Comparison of ENCODE assay signal across 16 cellular contexts in genomic region chr7:100191775-100192174, GRCh38. TPM values are rescaled to one million over a fixed set of nuclear protein-coding genes. Genes with fewer than 3 reads are reported as not detected.
DNase-seq lines count a peak whose midpoint lies in the region; ATAC-seq and TF ChIP-seq lines count a peak whose summit lies in the region.
"Had no signal": no experiment of that assay in that cellular context is flagged by ENCODE, and none has a peak within 500 bp of the region (broad histone marks: within the 10 kb centered on the region; RNA-seq: fewer than 3 reads in every experiment).

No MANE protein-coding gene starts in this region.

- H3K9ac ChIP-seq in colonic mucosa (ENCODE audit: low read depth in 2 of 2, low read length in 2 of 2), result no peak overlapping the region

- no peak overlapping the region for H3K27ac ChIP-seq in CD4-positive, alpha-beta T cell (ENCODE audit: low read depth, low read length)
- H3K27ac ChIP-seq in left lung (no peak overlapping the region), colonic mucosa (no peak overlapping the region)
- H3K27ac ChIP-seq: prostate gland had no signal

- DNase-seq in CD4-positive, alpha-beta T cell, result no peak
- DNase-seq in LHCN-M2 (ENCODE audit: low read depth) (peak; percentile 34), activated B cell treated with CpG ODN at 0.5 μM for 24 hours (no peak), left lung (no peak), NCI-H2081 treated with DMSO at 0.1 percent for 48 hours (lab: John Stamatoyannopoulos, UW) (no peak), colonic mucosa (no peak), HuH-7 (ENCODE audit: low spot score) (no peak)
- DNase-seq: activated gamma-delta T cell; CD4-positive, CD25-positive, alpha-beta regulatory T cell; NCI-H1694; NCI-H748 treated with DMSO at 0.1 percent for 48 hours; stimulated activated naive CD8-positive, alpha-beta T cell treated with anti-CD3 and anti-CD28 coated beads, Interleukin-15, amount 100 ng/mL, for 72 hours; T-helper 1 cell had no signal

- intact Hi-C loops in CD4-positive, alpha-beta T cell (cut with DNase I, micrococcal nuclease), result loop anchor here in 1 of 2 experiments (5.0 kb wide), 1 partner anchor 216 kb away; no protein-coding TSS in a partner anchor
- intact Hi-C loops in activated B cell treated with CpG ODN at 0.5 μM for 24 hours (cut with micrococcal nuclease), result loop anchor here (2.0 to 10.0 kb wide), 2 partner anchors 15 to 153 kb away; partner anchors contain the start of genes GPC2 and STAG3
- intact Hi-C loops in left lung (cut with DNase I), result no loop called here
- intact Hi-C loops in colonic mucosa (cut with DNase I), result no loop called here

- TF ChIP-seq CTCF in CD4-positive, alpha-beta T cell (IDR thresholded peaks at IDR 0.05), result no peak
- no peak for TF ChIP-seq CTCF in activated B cell treated with CpG ODN at 0.5 μM for 24 hours (IDR thresholded peaks at IDR 0.05)
- TF ChIP-seq CTCF in left lung (IDR thresholded peaks at IDR 0.05), result no peak
- TF ChIP-seq CTCF in colonic mucosa (IDR thresholded peaks at IDR 0.05), result no peak

- peaks cover 0 to 18% of the 10 kb centered on the region in 2 donors for H3K4me1 ChIP-seq in left lung
- H3K4me1 ChIP-seq in colonic mucosa, result no peaks in the 10 kb centered on the region
- H3K4me1 ChIP-seq: prostate gland had no signal

- H3K4me3 ChIP-seq in left lung (no peak overlapping the region), colonic mucosa (no peak overlapping the region)
- H3K4me3 ChIP-seq: prostate gland had no signal

- H3K36me3 Mint-ChIP-seq in CD4-positive, alpha-beta T cell (ENCODE audit: low read depth), result no peaks in the 10 kb centered on the region
- H3K36me3 Mint-ChIP-seq in activated B cell treated with CpG ODN at 0.5 μM for 24 hours (ENCODE audit: low read depth), result no peaks in the 10 kb centered on the region
- H3K36me3 Mint-ChIP-seq: CD4-positive, CD25-positive, alpha-beta regulatory T cell had no signal

- no peak for ATAC-seq in CD4-positive, alpha-beta T cell (ENCODE audit: poor library complexity)
- peak; percentile 25 for ATAC-seq in activated B cell treated with CpG ODN at 0.5 μM for 24 hours (ENCODE audit: low read depth)
- peak; percentile 57 for ATAC-seq in left lung
- ATAC-seq in GM21717 (IDR thresholded peaks at IDR 0.05; ENCODE audit: unreplicated experiment), result no peak
- ATAC-seq: stimulated activated naive CD8-positive, alpha-beta T cell treated with anti-CD3 and anti-CD28 coated beads, Interleukin-15, amount 100 ng/mL, for 72 hours had no signal

- H3K9me3 ChIP-seq in CD4-positive, alpha-beta T cell (ENCODE audit: control insufficient read depth, low read length), result no peaks in the 10 kb centered on the region
- no peaks in the 10 kb centered on the region for H3K9me3 ChIP-seq in left lung
- no peaks in the 10 kb centered on the region for H3K9me3 ChIP-seq in colonic mucosa
- H3K9me3 ChIP-seq: prostate gland had no signal

- POLR2A ChIA-PET in CD4-positive, alpha-beta T cell (lab: Charles Lee), result no interaction called here
- POLR2A ChIA-PET in activated B cell treated with CpG ODN at 0.5 μM for 24 hours (lab: Charles Lee), result interaction anchor here (1.1 to 2.4 kb wide), 3 partner anchors 19 to 154 kb away, joined by 3 to 15 read pairs (median 5); no protein-coding TSS in a partner anchor

- no peaks in the 10 kb centered on the region for H3K9me3 Mint-ChIP-seq in CD4-positive, alpha-beta T cell
- H3K9me3 Mint-ChIP-seq in activated B cell treated with CpG ODN at 0.5 μM for 24 hours, result peaks cover 2% of the 10 kb centered on the region
- H3K9me3 Mint-ChIP-seq: CD4-positive, CD25-positive, alpha-beta regulatory T cell; stimulated activated naive CD8-positive, alpha-beta T cell treated with anti-CD3 and anti-CD28 coated beads, Interleukin-15, amount 100 ng/mL, for 72 hours had no signal

- CTCF ChIA-PET in CD4-positive, alpha-beta T cell (lab: Charles Lee), result no interaction called here
- CTCF ChIA-PET in activated B cell treated with CpG ODN at 0.5 μM for 24 hours (lab: Charles Lee), result interaction anchor here (2.8 kb wide), 1 partner anchor 26 kb away, joined by 9 read pairs; no protein-coding TSS in a partner anchor

- no peaks in the 10 kb centered on the region for H3K27me3 ChIP-seq in CD4-positive, alpha-beta T cell (ENCODE audit: control insufficient read depth, insufficient read depth, low read length)
- H3K27me3 ChIP-seq in left lung (no peaks in the 10 kb centered on the region), colonic mucosa (no peaks in the 10 kb centered on the region)

- no peaks in the 10 kb centered on the region for H3K27me3 Mint-ChIP-seq in CD4-positive, alpha-beta T cell
- no peaks in the 10 kb centered on the region for H3K27me3 Mint-ChIP-seq in activated B cell treated with CpG ODN at 0.5 μM for 24 hours
- H3K27me3 Mint-ChIP-seq: CD4-positive, CD25-positive, alpha-beta regulatory T cell; stimulated activated naive CD8-positive, alpha-beta T cell treated with anti-CD3 and anti-CD28 coated beads, Interleukin-15, amount 100 ng/mL, for 72 hours had no signal

- H3K36me3 ChIP-seq in left lung, result no peaks in the 10 kb centered on the region
- H3K36me3 ChIP-seq in colonic mucosa, result no peaks in the 10 kb centered on the region
- H3K36me3 ChIP-seq: prostate gland had no signal

- H3K27ac Mint-ChIP-seq in CD4-positive, alpha-beta T cell, result peak overlapping the region; percentile 68
- peak overlapping the region; percentile 91 for H3K27ac Mint-ChIP-seq in activated B cell treated with CpG ODN at 0.5 μM for 24 hours

- peaks cover 48% of the 10 kb centered on the region for H3K4me1 Mint-ChIP-seq in CD4-positive, alpha-beta T cell (ENCODE audit: low read depth)
- peaks cover 70% of the 10 kb centered on the region for H3K4me1 Mint-ChIP-seq in activated B cell treated with CpG ODN at 0.5 μM for 24 hours

- no peak overlapping the region for H3K4me3 Mint-ChIP-seq in CD4-positive, alpha-beta T cell
- H3K4me3 Mint-ChIP-seq in activated B cell treated with CpG ODN at 0.5 μM for 24 hours, result peak overlapping the region; percentile 53
- H3K4me3 Mint-ChIP-seq: CD4-positive, CD25-positive, alpha-beta regulatory T cell; stimulated activated naive CD8-positive, alpha-beta T cell treated with anti-CD3 and anti-CD28 coated beads, Interleukin-15, amount 100 ng/mL, for 72 hours had no signal

RNA-seq across cellular contexts. Expression of gene STAG3, which starts 14.1 kb away (rescaled TPM):
- 1 to 10 TPM; 4.0 to 5.5 TPM for total RNA-seq in CD4-positive, alpha-beta T cell
- total RNA-seq in LHCN-M2 (2014; rRNA removed) (0.23 and 0.96 TPM in 2 replicates), activated B cell treated with CpG ODN at 0.5 μM for 24 hours (41.3 and 42.4 TPM in 2 replicates), left lung (1 to 10 TPM in 1 of 2 donors, under 1 TPM in 1; 0.96 to 3.7 TPM), colonic mucosa (1 to 10 TPM; 1.4 to 3.8 TPM)
- polyA plus RNA-seq in LHCN-M2 (2012), result 0.74 TPM

RNA-seq across cellular contexts. Expression of gene GPC2, which starts 14.6 kb away (rescaled TPM):
- 10 to 100 TPM; 16.4 to 18.7 TPM for total RNA-seq in CD4-positive, alpha-beta T cell
- total RNA-seq in LHCN-M2 (2014; rRNA removed) (9.6 and 9.9 TPM in 2 replicates), activated B cell treated with CpG ODN at 0.5 μM for 24 hours (5.0 and 5.1 TPM in 2 replicates), left lung (1 to 10 TPM; 2.5 to 3.5 TPM), colonic mucosa (1 to 10 TPM; 4.0 to 7.6 TPM)
- polyA plus RNA-seq in LHCN-M2 (2012), result 3.2 TPM

RNA-seq across cellular contexts. Expression of gene GAL3ST4, which starts 23.4 kb away (rescaled TPM):
- total RNA-seq in CD4-positive, alpha-beta T cell, result 10 to 100 TPM; 12.7 to 13.2 TPM
- 6.7 and 9.8 TPM in 2 replicates for total RNA-seq in LHCN-M2 (2014; rRNA removed)
- polyA plus RNA-seq in LHCN-M2 (2012), result 7.0 TPM
- 0.10 and 1.2 TPM in 2 replicates for total RNA-seq in activated B cell treated with CpG ODN at 0.5 μM for 24 hours
- 10 to 100 TPM; 17.1 to 18.9 TPM for total RNA-seq in left lung
- total RNA-seq in colonic mucosa, result 10 to 100 TPM in 1 of 2 donors, 1 to 10 TPM in 1; 5.2 to 11.6 TPM

RNA-seq across cellular contexts. Expression of gene PVRIG, which starts 28.0 kb away (rescaled TPM):
- 10 to 100 TPM; 30.1 to 33.2 TPM for total RNA-seq in CD4-positive, alpha-beta T cell
- not detected in 2 replicates for total RNA-seq in LHCN-M2 (2014; rRNA removed)
- 0.15 TPM for polyA plus RNA-seq in LHCN-M2 (2012)
- 17.1 and 20.0 TPM in 2 replicates for total RNA-seq in activated B cell treated with CpG ODN at 0.5 μM for 24 hours
- total RNA-seq in left lung, result under 1 TPM; 0.41 to 0.42 TPM
- 1 to 10 TPM in 1 of 2 donors, under 1 TPM in 1; 0.53 to 1.4 TPM for total RNA-seq in colonic mucosa
- total RNA-seq: dermis microvascular lymphatic vessel endothelial cell, prostate gland had no signal

RNA-seq across cellular contexts. Expression of gene TRAPPC14, which starts 33.3 kb away (rescaled TPM):
- 10 to 100 TPM; 37.9 to 42.6 TPM for total RNA-seq in CD4-positive, alpha-beta T cell
- total RNA-seq in LHCN-M2 (2014; rRNA removed) (18.8 and 21.8 TPM in 2 replicates), activated B cell treated with CpG ODN at 0.5 μM for 24 hours (55.7 and 65.3 TPM in 2 replicates), left lung (10 to 100 TPM; 23.3 to 30.1 TPM), colonic mucosa (10 to 100 TPM; 40.3 to 69.5 TPM)
- 20.8 TPM for polyA plus RNA-seq in LHCN-M2 (2012)

Comparison
In these comparisons a context has a peak if more than half of its experiments do, and no peak if none do; other contexts are left out.
1. ATAC-seq: peak in activated B cell treated with CpG ODN at 0.5 μM for 24 hours (single experiment) and left lung (single experiment); none in CD4-positive, alpha-beta T cell (single experiment) and GM21717 (single experiment).